Comparison of ENCODE assay signal across 9 cellular contexts in the genomic region with DNA sequence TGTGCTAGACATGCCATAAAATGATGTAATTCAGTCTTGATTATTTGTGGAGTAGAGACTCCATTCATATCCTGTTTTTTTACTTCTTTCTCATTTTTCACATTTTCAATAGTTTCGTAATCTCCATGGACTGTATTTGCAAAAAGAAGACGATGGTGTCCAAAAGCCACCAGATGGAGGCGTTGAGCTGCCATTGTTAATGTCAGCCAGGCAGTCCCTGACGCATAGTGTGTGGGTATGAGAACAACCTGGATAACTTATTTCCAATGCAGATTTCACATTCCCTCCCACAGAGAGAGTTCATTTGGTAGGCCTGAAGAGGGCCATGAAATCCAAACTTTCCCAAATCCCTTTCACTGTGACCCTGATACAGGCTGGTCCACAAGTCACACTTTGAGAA. TPM values are rescaled to one million over a fixed set of nuclear protein-coding genes. Genes with fewer than 3 reads are reported as not detected.
A peak's percentile ranks its signal among the peaks of the same experiment; 100 is the strongest.
DNase-seq lines count a peak whose midpoint lies in the region; ATAC-seq, FAIRE-seq and TF ChIP-seq lines count a peak whose summit lies in the region.
"Not testable (repeated sequence)": the region's sequence is repeated elsewhere in the genome, so short reads cannot be mapped to it uniquely, and the experiment has no call there.
"Had no signal": no experiment of that assay in that cellular context is flagged by ENCODE, and none has a peak within 500 bp of the region (broad histone marks: within the 10 kb centered on the region; RNA-seq: fewer than 3 reads in every experiment).

No MANE protein-coding gene starts in this region.

- H3K4ac ChIP-seq in IMR-90 (ENCODE audit: low read depth, low read length), result not testable (repeated sequence)

- H2BK5ac ChIP-seq in IMR-90 (ENCODE audit: low read depth, low read length, poor library complexity, severe bottlenecking), result not testable (repeated sequence)

- SMC1A ChIA-PET in GM12878 (lab: Charles Lee; ENCODE audit: uncharacterized antibody, unreplicated experiment), result not testable (repeated sequence)

- not testable (repeated sequence) for H3K23ac ChIP-seq in IMR-90 (ENCODE audit: low read depth, low read length)

- H3K14ac ChIP-seq in IMR-90 (replicated peaks; ENCODE audit: low read depth, low read length), result not testable (repeated sequence)

- ATAC-seq in IMR-90 (ENCODE audit: low read depth) (0 out of 2 replicates have a peak, but pooled peaks have one; percentile 24), GM12878 (peak; percentile 45; the same call in 1 of the 3 replicates), left colon (peak; percentile 34), pancreas (peak in 3 of 4 donors; percentile 61 to 80 (median 76))

- not testable (repeated sequence) for H3K56ac ChIP-seq in IMR-90 (ENCODE audit: extremely low read depth, insufficient read depth, low read length)

- dilution Hi-C loops in IMR-90 (cut with HindIII; ENCODE audit: low sequenced_read_pairs, unreplicated experiment); endothelial cell of umbilical vein (cut with MboI; ENCODE audit: extremely low pct_ligation_motif_present, low sequenced_read_pairs): not testable (repeated sequence)

- TF ChIP-seq EP300 in GM12878 (IDR thresholded peaks at IDR 0.05; ENCODE audit: borderline replicate concordance in 1 of 2, control insufficient read depth in 1 of 2, low read depth in 2 of 2, low read length in 2 of 2), result not testable (repeated sequence)

- H3K4me2 ChIP-seq in IMR-90 (ENCODE audit: low read depth, low read length); GM12878 (ENCODE audit: control insufficient read depth, insufficient read depth); endothelial cell of umbilical vein (ENCODE audit: insufficient read depth, low read length): not testable (repeated sequence)

- not testable (repeated sequence) for TF ChIP-seq CTCF in IMR-90 (conservative IDR thresholded peaks at IDR 0.05; ENCODE audit: low read depth, low read length); GM12878 (IDR thresholded peaks at IDR 0.05 in 2 of 3, conservative IDR thresholded peaks at IDR 0.05 in 1 of 3; ENCODE audit: control insufficient read depth in 2 of 3, extremely low read depth in 1 of 3, insufficient read depth in 1 of 3, low read depth in 3 of 3, low read length in 3 of 3); endothelial cell of umbilical vein (IDR thresholded peaks at IDR 0.05; ENCODE audit: extremely low read depth in 1 of 2, insufficient read depth in 1 of 2, low read depth in 1 of 2, low read length in 2 of 2); pancreas (IDR thresholded peaks at IDR 0.05)

- H3K79me1 ChIP-seq in IMR-90 (ENCODE audit: low read depth in 1 of 2, low read length in 2 of 2), result not testable (repeated sequence)

- not testable (repeated sequence) for H3K9me1 ChIP-seq in IMR-90 (ENCODE audit: insufficient read depth, low read length); endothelial cell of umbilical vein (replicated peaks; ENCODE audit: control insufficient read depth, extremely low read depth, insufficient read depth, low read length)

- not testable (repeated sequence) for TF ChIP-seq RAD21 in IMR-90 (IDR thresholded peaks at IDR 0.05; ENCODE audit: low read length); GM12878 (IDR thresholded peaks at IDR 0.05; ENCODE audit: insufficient read depth, low read depth, low read length)

- H2BK20ac ChIP-seq in IMR-90 (ENCODE audit: low read depth, low read length), result not testable (repeated sequence)

- not testable (repeated sequence) for H3K4me3 ChIP-seq in IMR-90 (ENCODE audit: insufficient read depth, low read depth, low read length); GM12878; endothelial cell of umbilical vein (replicated peaks in 1 of 3; ENCODE audit: insufficient read depth in 1 of 3, low read depth in 1 of 3, low read length in 3 of 3); pancreas

- POLR2A ChIA-PET in IMR-90 (lab: Charles Lee; ENCODE audit: unreplicated experiment); GM12878 (lab: Charles Lee); endothelial cell of umbilical vein (lab: Charles Lee): not testable (repeated sequence)

- not testable (repeated sequence) for H2BK120ac ChIP-seq in IMR-90 (ENCODE audit: low read depth, low read length)

- not testable (repeated sequence) for H4K8ac ChIP-seq in IMR-90 (ENCODE audit: low read depth in 2 of 2, low read length in 2 of 2)

- H4K91ac ChIP-seq in IMR-90 (ENCODE audit: insufficient read depth, low read depth, low read length), result not testable (repeated sequence)

- H3K9ac ChIP-seq in IMR-90 (ENCODE audit: low read depth, low read length); GM12878 (ENCODE audit: control insufficient read depth, insufficient read depth, low read length); endothelial cell of umbilical vein (replicated peaks; ENCODE audit: extremely low read depth, insufficient read depth, low read length): not testable (repeated sequence)

- H3K18ac ChIP-seq in IMR-90 (ENCODE audit: low read depth, low read length), result not testable (repeated sequence)

- not testable (repeated sequence) for H4K5ac ChIP-seq in IMR-90 (ENCODE audit: low read depth, low read length)

- BruUV-seq in IMR-90 (replicated peaks; lab: Mats Ljungman, UMichigan); GM12878 (replicated peaks; lab: Mats Ljungman, UMichigan); endothelial cell of umbilical vein (replicated peaks; lab: Mats Ljungman, UMichigan): not testable (repeated sequence)

- not testable (repeated sequence) for H3K27ac ChIP-seq in IMR-90 (ENCODE audit: insufficient read depth, low read length); GM12878 (ENCODE audit: control insufficient read depth, insufficient read depth); endothelial cell of umbilical vein (ENCODE audit: insufficient read depth, low read depth, low read length); pancreas

- H2AK9ac ChIP-seq in IMR-90 (replicated peaks; ENCODE audit: low read depth, low read length, poor library complexity), result not testable (repeated sequence)

- FAIRE-seq in GM18507 (lab: Jason Lieb, UNC) (peak; percentile 74), TTC549 (lab: Jason Lieb, UNC) (peak; percentile 77), endothelial cell of umbilical vein (lab: Jason Lieb, UNC) (peak; percentile 88), pancreas (lab: Jason Lieb, UNC) (peak; percentile 93)
- not testable (repeated sequence) for FAIRE-seq in GM12878 (lab: Jason Lieb, UNC)

- H3K36me3 ChIP-seq in IMR-90 (ENCODE audit: control insufficient read depth, insufficient read depth, low read length); GM12878 (ENCODE audit: control insufficient read depth in 2 of 2, insufficient read depth in 2 of 2, low read length in 1 of 2); endothelial cell of umbilical vein (ENCODE audit: control insufficient read depth in 2 of 2, extremely low read depth in 1 of 2, insufficient read depth in 2 of 2, low read length in 2 of 2); pancreas: not testable (repeated sequence)

- not testable (repeated sequence) for H2AFZ ChIP-seq in IMR-90 (replicated peaks; ENCODE audit: low read length, poor library complexity); GM12878 (ENCODE audit: control insufficient read depth, low read depth, low read length); endothelial cell of umbilical vein (ENCODE audit: low read depth, low read length)

- H3K9me3 ChIP-seq in IMR-90 (ENCODE audit: control insufficient read depth, insufficient read depth, low read length); GM12878 (replicated peaks; ENCODE audit: control insufficient read depth, insufficient read depth, low read length); endothelial cell of umbilical vein (replicated peaks; ENCODE audit: control insufficient read depth, insufficient read depth, low read length); pancreas: not testable (repeated sequence)

- intact Hi-C loops in IMR-90 (cut with micrococcal nuclease); GM12878 (cut with micrococcal nuclease; ENCODE audit: unreplicated experiment); endothelial cell of umbilical vein (cut with micrococcal nuclease); left colon (cut with DNase I, micrococcal nuclease); pancreas (cut with DNase I): not testable (repeated sequence)

- WGBS in IMR-90 (ENCODE audit: extremely low coverage in 2 of 2, insufficient read length in 1 of 2), 2 experiments, result no CpG with 5 or more reads among the region's 4 CpGs
- no CpG with 5 or more reads among the region's 4 CpGs for WGBS in GM12878 (ENCODE audit: insufficient coverage, insufficient replicate concordance, low lambda C conversion rate, missing lambda C conversion rate)
- WGBS in pancreas, 2 donors, result no CpG with 5 or more reads among the region's 4 CpGs

- H2BK15ac ChIP-seq in IMR-90 (ENCODE audit: low read depth, low read length), result not testable (repeated sequence)

- not testable (repeated sequence) for H4K20me1 ChIP-seq in IMR-90 (ENCODE audit: insufficient read depth, low read length); GM12878 (ENCODE audit: control insufficient read depth, insufficient read depth); endothelial cell of umbilical vein (replicated peaks; ENCODE audit: control insufficient read depth, extremely low read depth, insufficient read depth, low read length)

- not testable (repeated sequence) for H3K27me3 ChIP-seq in IMR-90 (ENCODE audit: control insufficient read depth, insufficient read depth, low read length); GM12878 (replicated peaks in 1 of 2; ENCODE audit: control insufficient read depth in 2 of 2, insufficient read depth in 2 of 2, low read length in 1 of 2); endothelial cell of umbilical vein (ENCODE audit: control insufficient read depth in 2 of 2, insufficient read depth in 2 of 2, low read length in 2 of 2); pancreas

- RAD21 ChIA-PET in GM12878 (lab: Charles Lee; ENCODE audit: unreplicated experiment), result not testable (repeated sequence)

- CTCF ChIA-PET in IMR-90 (lab: Yijun Ruan, JAX); GM12878 (lab: Yijun Ruan, JAX); endothelial cell of umbilical vein (lab: Charles Lee): not testable (repeated sequence)

- in situ Hi-C loops in IMR-90 (cut with MboI; ENCODE audit: low sequenced_read_pairs); GM12878 (cut with MboI): not testable (repeated sequence)

- not testable (repeated sequence) for DNase-seq in GM18507 (ENCODE audit: extremely low spot score, insufficient read length, low read depth); IMR-90; GM12878 (ENCODE audit: low read depth, low spot score); endothelial cell of umbilical vein (ENCODE audit: low read depth, low spot score); left colon; pancreas

- not testable (repeated sequence) for H2AK5ac ChIP-seq in IMR-90 (ENCODE audit: low read depth, low read length)

- not testable (repeated sequence) for H3K4me1 ChIP-seq in IMR-90 (ENCODE audit: control insufficient read depth, insufficient read depth, low read length); GM12878 (ENCODE audit: control insufficient read depth, insufficient read depth, low read length); endothelial cell of umbilical vein (ENCODE audit: control insufficient read depth, extremely low read depth, insufficient read depth, low read length); pancreas

- not testable (repeated sequence) for TF ChIP-seq POLR2A in IMR-90 (IDR thresholded peaks at IDR 0.05; ENCODE audit: low read depth, low read length); GM12878 (IDR thresholded peaks at IDR 0.05; ENCODE audit: low read depth, low read length); endothelial cell of umbilical vein (IDR thresholded peaks at IDR 0.05; ENCODE audit: low read depth, low read length)

- H3K79me2 ChIP-seq in GM12878 (ENCODE audit: control insufficient read depth, insufficient read depth, low read length); endothelial cell of umbilical vein (ENCODE audit: control insufficient read depth, insufficient read depth, low read length): not testable (repeated sequence)

RNA-seq across cellular contexts. Expression of a gene that starts 40.0 kb away (rescaled TPM):
- total RNA-seq in IMR-90 (2012; rRNA removed) (not detected in 2 replicates), GM12878 (2014; rRNA removed) (not detected in 2 replicates), GM12878 (2014; rRNA removed; fragmentation: Illumina TruSeq; extraction: Trizol) (not detected in 2 replicates), GM12878 (2021) (not detected in 2 replicates), endothelial cell of umbilical vein (not detected in 2 replicates), left colon (not detected), pancreas (under 1 TPM in 1 of 6 donors, not detected in 5; 0.13 TPM)
- polyA plus RNA-seq in IMR-90 (2012; rRNA removed) (not detected in 2 replicates), GM12878 (2011; rRNA removed) (0.31 and 0.37 TPM in 2 replicates), GM12878 (2014; fragmentation: Illumina TruSeq; extraction: Trizol) (not detected in 2 replicates), GM12878 (2014; fragmentation: Nextera tagmentation; extraction: Ambion mirVana) (not detected), GM12878 (2014; rRNA removed) (not detected in 2 replicates), GM12878 (2016; fragmentation: Nextera tagmentation; extraction: Ambion mirVana) (not detected), endothelial cell of umbilical vein (not detected in 2 replicates), pancreas (not detected)
- not detected in 2 replicates for polyA plus RNA-seq in IMR-90 (2012; cell fraction: cytosol; rRNA removed)
- polyA plus RNA-seq in IMR-90 (2012; cell fraction: nucleus; rRNA removed; ENCODE audit: low replicate concordance), result not detected in 2 replicates
- total RNA-seq in GM12878 (2013; cell fraction: nucleolus; rRNA removed), result not detected in 2 replicates
- polyA plus RNA-seq in GM12878 (2011; ENCODE audit: low read depth), result not detected
- 0.31 and 0.35 TPM in 2 replicates for polyA plus RNA-seq in GM12878 (2011; cell fraction: cytosol; rRNA removed)
- 0.10 and 0.22 TPM in 2 replicates for polyA plus RNA-seq in GM12878 (2011; cell fraction: nucleus; rRNA removed)
- polyA plus RNA-seq in GM12878 (2012), result not detected in 2 replicates
- polyA minus RNA-seq in GM12878 (2011; rRNA and poly(A)+ RNA removed), result 0.29 and 0.31 TPM in 2 replicates
- polyA minus RNA-seq in GM12878 (2011; cell fraction: cytosol; rRNA and poly(A)+ RNA removed), result not detected in 2 replicates
- polyA minus RNA-seq in GM12878 (2011; cell fraction: nucleus; rRNA and poly(A)+ RNA removed), result not detected in 2 replicates
- polyA plus RNA-seq in endothelial cell of umbilical vein (2011; cell fraction: cytosol; rRNA removed), result not detected in 2 replicates
- polyA plus RNA-seq in endothelial cell of umbilical vein (2011; cell fraction: nucleus; rRNA removed), result not detected in 2 replicates
- not detected in 2 replicates for polyA plus RNA-seq in endothelial cell of umbilical vein (2012)
- polyA minus RNA-seq in endothelial cell of umbilical vein, result not detected in 2 replicates
- polyA minus RNA-seq in endothelial cell of umbilical vein (2011; cell fraction: cytosol; rRNA and poly(A)+ RNA removed), result not detected
- polyA minus RNA-seq in endothelial cell of umbilical vein (2011; cell fraction: nucleus; rRNA and poly(A)+ RNA removed), result not detected in 2 replicates
- total RNA-seq: Caco-2; CD4-positive, alpha-beta memory T cell had no signal
- polyA plus RNA-seq: CD4-positive, alpha-beta memory T cell had no signal

Comparison
In these comparisons a context has a peak if more than half of its experiments do, and no peak if none do; other contexts are left out.
1. ATAC-seq: peak in every context shown above with its lines; median percentile 76 in pancreas; 45 in GM12878; 34 in left colon; 24 in IMR-90.